11 cellular contexts compared by ENCODE assay signal in genomic region chr13:27917121-27917947, GRCh38. TPM values are rescaled to one million over a fixed set of nuclear protein-coding genes. Genes with fewer than 3 reads are reported as not detected.
DNase-seq lines count a peak whose midpoint lies in the region; ATAC-seq and TF ChIP-seq lines count a peak whose summit lies in the region.
"Had no signal": no experiment of that assay in that cellular context is flagged by ENCODE, and none has a peak within 500 bp of the region (broad histone marks: within the 10 kb centered on the region; RNA-seq: fewer than 3 reads in every experiment).

No MANE protein-coding gene starts in this region.

- H3K4me1 Mint-ChIP-seq in activated naive CD4-positive, alpha-beta T cell treated with anti-CD3 and anti-CD28 coated beads for 36 hours (ENCODE audit: low read depth), result peaks cover 29% of the 10 kb centered on the region
- H3K4me1 Mint-ChIP-seq in stimulated activated memory B cell treated with anti-CD40 and anti-IgM and Interleukin-4, amounts not matched to agents 10 μg/mL and 1 μg/mL and 100 μg/mL, for 72 hours, result peaks cover 23% of the 10 kb centered on the region

- peak overlapping the region; percentile 9 for H3K4me3 Mint-ChIP-seq in activated naive CD4-positive, alpha-beta T cell treated with anti-CD3 and anti-CD28 coated beads for 36 hours
- peak overlapping the region; percentile 52 for H3K4me3 Mint-ChIP-seq in stimulated activated memory B cell treated with anti-CD40 and anti-IgM and Interleukin-4, amounts not matched to agents 10 μg/mL and 1 μg/mL and 100 μg/mL, for 72 hours
- H3K4me3 Mint-ChIP-seq: dendritic cell treated with granulocyte-macrophage colony-stimulating factor and Interleukin-4, amounts not matched to agents 40 ng/mL and 50 ng/mL, for 4 days had no signal

- in situ Hi-C loops in Panc1 (cut with HindIII; ENCODE audit: low pct_unique_long_range_greater_than_20kb, low sequenced_read_pairs), result no loop called here

- DNase-seq in activated naive CD4-positive, alpha-beta T cell treated with anti-CD3 and anti-CD28 coated beads for 36 hours, result no peak
- DNase-seq in activated naive CD4-positive, alpha-beta T cell treated with anti-CD3 and anti-CD28 coated beads, Interleukin-2, amount 50 U/mL, for 72 hours (ENCODE audit: low spot score in 2 of 2), result no peak
- DNase-seq in Panc1 (ENCODE audit: low read depth, low spot score) (no peak), hepatocyte (ENCODE audit: low spot score) (no peak), Peyer's patch (no peak), hypothalamus (lab: John Stamatoyannopoulos, UW) (no peak)
- DNase-seq: NCI-H1436 treated with DMSO at 0.1 percent for 48 hours, T1000 had no signal

- TF ChIP-seq POLR2A in Peyer's patch (IDR thresholded peaks at IDR 0.05), result no peak

- WGBS in hepatocyte (ENCODE audit: low lambda C conversion rate, missing lambda C conversion rate), result 3% methylated on average over 48 of the region's 48 CpGs

- peak overlapping the region; percentile 81 for H3K4me2 ChIP-seq in hepatocyte

- peaks cover 59% of the 10 kb centered on the region for H3K27me3 Mint-ChIP-seq in activated naive CD4-positive, alpha-beta T cell treated with anti-CD3 and anti-CD28 coated beads for 36 hours (ENCODE audit: low read depth)
- H3K27me3 Mint-ChIP-seq in stimulated activated memory B cell treated with anti-CD40 and anti-IgM and Interleukin-4, amounts not matched to agents 10 μg/mL and 1 μg/mL and 100 μg/mL, for 72 hours, result peaks cover 85% of the 10 kb centered on the region

- no peaks in the 10 kb centered on the region for H3K9me3 Mint-ChIP-seq in activated naive CD4-positive, alpha-beta T cell treated with anti-CD3 and anti-CD28 coated beads for 36 hours
- H3K9me3 Mint-ChIP-seq in activated naive CD4-positive, alpha-beta T cell treated with anti-CD3 and anti-CD28 coated beads, Interleukin-2, amount 50 U/mL, for 72 hours, result no peaks in the 10 kb centered on the region
- no peaks in the 10 kb centered on the region for H3K9me3 Mint-ChIP-seq in stimulated activated memory B cell treated with anti-CD40 and anti-IgM and Interleukin-4, amounts not matched to agents 10 μg/mL and 1 μg/mL and 100 μg/mL, for 72 hours
- H3K9me3 Mint-ChIP-seq: dendritic cell treated with granulocyte-macrophage colony-stimulating factor and Interleukin-4, amounts not matched to agents 40 ng/mL and 50 ng/mL, for 4 days had no signal

- H3K79me2 ChIP-seq in hepatocyte, result no peaks in the 10 kb centered on the region

- CTCF ChIA-PET in activated naive CD4-positive, alpha-beta T cell treated with anti-CD3 and anti-CD28 coated beads for 36 hours (lab: Charles Lee), result interaction anchor here (0.9 to 1.0 kb wide), 2 partner anchors 48 to 91 kb away, joined by 3 read pairs; no protein-coding TSS in a partner anchor
- CTCF ChIA-PET in Panc1 (lab: Charles Lee), result interaction anchor here (0.6 kb wide), 2 partner anchors 37 to 100 kb away, joined by 3 to 5 read pairs; no protein-coding TSS in a partner anchor

- H2AFZ ChIP-seq in hepatocyte, result peak overlapping the region; percentile 41

- H4K20me1 ChIP-seq in hepatocyte (ENCODE audit: insufficient read depth, poor library complexity, severe bottlenecking), result no peaks in the 10 kb centered on the region

- H3K9me3 ChIP-seq in Panc1 (ENCODE audit: control insufficient read depth, insufficient read depth, low read depth, low read length) (no peaks in the 10 kb centered on the region), hepatocyte (ENCODE audit: low read depth) (no peaks in the 10 kb centered on the region), Peyer's patch (no peaks in the 10 kb centered on the region)

- no peaks in the 10 kb centered on the region for H3K9me2 ChIP-seq in hepatocyte (replicated peaks; ENCODE audit: insufficient read depth)

- no TSS peak for BruUV-seq in Panc1 (replicated peaks; lab: Mats Ljungman, UMichigan)

- POLR2A ChIA-PET in Panc1 (lab: Charles Lee), result no interaction called here

- H3K4me3 ChIP-seq in Panc1 (ENCODE audit: low read depth in 2 of 2, low read length in 2 of 2) (peak overlapping the region; percentile 35 to 57), hepatocyte (no peak overlapping the region), Peyer's patch (peak overlapping the region in 2 of 4 donors; percentile 2 to 6)

- ATAC-seq in activated naive CD4-positive, alpha-beta T cell treated with anti-CD3 and anti-CD28 coated beads, Interleukin-2, amount 50 U/mL, for 72 hours, result no peak
- ATAC-seq in Panc1 (no peak), GM21737 (IDR thresholded peaks at IDR 0.05; ENCODE audit: unreplicated experiment) (no peak)
- ATAC-seq in stimulated activated memory B cell treated with anti-CD40 and anti-IgM and Interleukin-4, amounts not matched to agents 10 μg/mL and 1 μg/mL and 100 μg/mL, for 72 hours, result no peak

- peak overlapping the region; percentile 86 for H3K27ac ChIP-seq in Panc1 (ENCODE audit: low read length)
- peak overlapping the region; percentile 27 for H3K27ac ChIP-seq in hepatocyte
- H3K27ac ChIP-seq in Peyer's patch, result no peak overlapping the region

- no peak overlapping the region for H3K27ac Mint-ChIP-seq in activated naive CD4-positive, alpha-beta T cell treated with anti-CD3 and anti-CD28 coated beads for 36 hours
- H3K27ac Mint-ChIP-seq in activated naive CD4-positive, alpha-beta T cell treated with anti-CD3 and anti-CD28 coated beads, Interleukin-2, amount 50 U/mL, for 72 hours, result peak overlapping the region in 1 of 2 donors; percentile 74
- H3K27ac Mint-ChIP-seq in stimulated activated memory B cell treated with anti-CD40 and anti-IgM and Interleukin-4, amounts not matched to agents 10 μg/mL and 1 μg/mL and 100 μg/mL, for 72 hours, result no peak overlapping the region
- H3K27ac Mint-ChIP-seq: dendritic cell treated with granulocyte-macrophage colony-stimulating factor and Interleukin-4, amounts not matched to agents 40 ng/mL and 50 ng/mL, for 4 days had no signal

- TF ChIP-seq CTCF in Panc1 (IDR thresholded peaks at IDR 0.05) (no peak), hepatocyte (IDR thresholded peaks at IDR 0.05; ENCODE audit: poor library complexity) (no peak), Peyer's patch (IDR thresholded peaks at IDR 0.05) (no peak)

- H3K36me3 Mint-ChIP-seq in activated naive CD4-positive, alpha-beta T cell treated with anti-CD3 and anti-CD28 coated beads for 36 hours (ENCODE audit: low read depth), result no peaks in the 10 kb centered on the region
- H3K36me3 Mint-ChIP-seq in activated naive CD4-positive, alpha-beta T cell treated with anti-CD3 and anti-CD28 coated beads, Interleukin-2, amount 50 U/mL, for 72 hours, result peaks cover 0 to 8% of the 10 kb centered on the region in 2 donors
- no peaks in the 10 kb centered on the region for H3K36me3 Mint-ChIP-seq in stimulated activated memory B cell treated with anti-CD40 and anti-IgM and Interleukin-4, amounts not matched to agents 10 μg/mL and 1 μg/mL and 100 μg/mL, for 72 hours

- intact Hi-C loops in activated naive CD4-positive, alpha-beta T cell treated with anti-CD3 and anti-CD28 coated beads for 36 hours (cut with micrococcal nuclease), result no loop called here
- intact Hi-C loops in Panc1 (cut with micrococcal nuclease; ENCODE audit: unreplicated experiment), result no loop called here

- no peaks in the 10 kb centered on the region for H3K36me3 ChIP-seq in Panc1 (ENCODE audit: control insufficient read depth, insufficient read depth, low read length)
- no peaks in the 10 kb centered on the region for H3K36me3 ChIP-seq in hepatocyte (replicated peaks; ENCODE audit: insufficient read depth, low read depth)
- no peaks in the 10 kb centered on the region for H3K36me3 ChIP-seq in Peyer's patch

- H3K27me3 ChIP-seq in Panc1 (ENCODE audit: control insufficient read depth, insufficient read depth, low read length) (no peaks in the 10 kb centered on the region), hepatocyte (peaks cover 95% of the 10 kb centered on the region), Peyer's patch (peaks cover 0 to 72% of the 10 kb centered on the region in 2 donors)

- H3K4me1 ChIP-seq in Panc1 (ENCODE audit: control insufficient read depth, insufficient read depth, low read length) (peaks cover 3% of the 10 kb centered on the region; the same call in 1 of the 2 replicates), hepatocyte (ENCODE audit: insufficient read depth) (peaks cover 19% of the 10 kb centered on the region), Peyer's patch (peaks cover 0 to 40% (median 10%) of the 10 kb centered on the region in 4 donors)

RNA-seq across cellular contexts. Expression of gene PDX1, which starts 2.5 kb away (rescaled TPM):
- not detected for total RNA-seq in activated naive CD4-positive, alpha-beta T cell treated with anti-CD3 and anti-CD28 coated beads for 36 hours
- not detected for total RNA-seq in activated naive CD4-positive, alpha-beta T cell treated with anti-CD3 and anti-CD28 coated beads, Interleukin-2, amount 50 U/mL, for 72 hours
- total RNA-seq in Panc1 (2021; ENCODE audit: unreplicated experiment), result 3.4 TPM
- 2.9 TPM for polyA plus RNA-seq in Panc1 (2012; ENCODE audit: insufficient read length)
- 0.20 and 1.3 TPM in 2 replicates for total RNA-seq in hepatocyte
- polyA plus RNA-seq in hepatocyte, result 0.95 and 1.8 TPM in 2 replicates
- not detected for total RNA-seq in Peyer's patch

RNA-seq across cellular contexts. Expression of gene CDX2, which starts 51.8 kb away (rescaled TPM):
- not detected for total RNA-seq in activated naive CD4-positive, alpha-beta T cell treated with anti-CD3 and anti-CD28 coated beads for 36 hours
- not detected for total RNA-seq in activated naive CD4-positive, alpha-beta T cell treated with anti-CD3 and anti-CD28 coated beads, Interleukin-2, amount 50 U/mL, for 72 hours
- total RNA-seq in Panc1 (2021; ENCODE audit: unreplicated experiment) (5.1 TPM), hepatocyte (34.6 and 40.0 TPM in 2 replicates), Peyer's patch (100 to 1,000 TPM in 3 of 4 donors, 10 to 100 TPM in 1; 33.0 to 182 (median 136) TPM)
- polyA plus RNA-seq in Panc1 (2012; ENCODE audit: insufficient read length), result 4.9 TPM
- 52.4 and 60.6 TPM in 2 replicates for polyA plus RNA-seq in hepatocyte

Comparison
In these comparisons a context has a peak if more than half of its experiments do, and no peak if none do; other contexts are left out.
1. H3K27ac ChIP-seq: peak in Panc1 (single experiment) and hepatocyte (single experiment); none in Peyer's patch (0 of 4).